ENCODE assay signal across 9 cellular contexts in the genomic region with DNA sequence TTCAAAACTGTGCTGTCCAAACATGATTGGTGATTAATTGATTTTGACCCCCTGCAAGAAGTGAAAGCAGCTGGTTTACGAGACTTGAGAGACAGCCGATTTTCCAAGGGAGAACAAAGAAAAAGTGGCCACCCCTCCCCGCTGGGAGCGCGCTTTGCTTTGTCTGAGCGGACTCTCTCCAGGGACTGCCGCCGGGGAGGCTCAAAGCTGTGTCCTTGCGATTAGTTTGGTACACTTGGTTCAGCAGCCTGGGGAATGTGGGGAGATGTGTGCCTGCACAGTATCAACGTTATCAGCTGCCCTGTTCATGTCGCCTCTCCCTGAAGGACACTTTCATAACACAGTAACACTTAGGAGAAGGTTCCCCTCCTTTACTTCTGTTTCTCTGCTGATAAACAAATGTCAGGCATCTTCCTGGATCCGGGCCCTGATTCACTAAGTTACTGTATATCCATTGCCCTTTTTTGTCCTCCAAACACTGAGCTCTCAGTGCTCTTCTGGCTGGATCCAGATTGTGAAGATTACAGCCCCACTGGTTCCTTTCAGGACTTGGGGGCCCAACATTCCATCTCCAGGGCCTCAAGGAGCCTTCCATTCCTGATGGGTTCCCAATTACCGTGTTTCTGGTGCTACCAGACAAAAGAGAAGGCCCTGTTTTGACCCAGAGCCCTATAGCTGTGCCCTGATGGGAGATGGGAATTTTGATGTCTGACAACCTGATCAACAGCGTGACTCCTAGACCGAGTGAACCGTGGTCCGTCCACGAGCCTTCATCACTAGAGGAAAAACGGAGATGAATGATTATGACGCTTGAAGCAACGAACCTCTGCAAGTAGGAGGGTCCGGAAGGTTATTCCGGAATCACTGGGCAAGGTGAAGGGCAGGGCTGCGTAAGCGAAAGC. TPM values are rescaled to one million over a fixed set of nuclear protein-coding genes. Genes with fewer than 3 reads are reported as not detected.
DNase-seq lines count a peak whose midpoint lies in the region; FAIRE-seq and TF ChIP-seq lines count a peak whose summit lies in the region.
"Had no signal": no experiment of that assay in that cellular context is flagged by ENCODE, and none has a peak within 500 bp of the region (broad histone marks: within the 10 kb centered on the region; RNA-seq: fewer than 3 reads in every experiment).

No MANE protein-coding gene starts in this region.

- H3K36me3 ChIP-seq in SK-N-SH (replicated peaks in 1 of 2; ENCODE audit: control insufficient read depth in 1 of 2, insufficient read depth in 2 of 2, low read length in 1 of 2), result no peaks in the 10 kb centered on the region

- POLR2A ChIA-PET in SK-N-SH (lab: Yijun Ruan, JAX), result interaction anchor here (0.7 to 4.7 kb wide), 6 partner anchors 9 to 169 kb away, joined by 3 to 94 read pairs (median 6); a partner anchor contains a TSS

- H4K20me1 ChIP-seq in SK-N-SH (ENCODE audit: insufficient read depth), result no peaks in the 10 kb centered on the region

- no peaks in the 10 kb centered on the region for H3K27me3 ChIP-seq in SK-N-SH (ENCODE audit: insufficient read depth)

- TF ChIP-seq CTCF in SK-N-SH (IDR thresholded peaks at IDR 0.05) (peak; percentile 41), fibroblast of mammary gland (conservative IDR thresholded peaks at IDR 0.05; ENCODE audit: control insufficient read depth, insufficient read depth, low read depth, low read length) (peak; percentile 4), nephron (IDR thresholded peaks at IDR 0.05; ENCODE audit: unreplicated experiment in 3 of 3) (no peak)

- peaks cover 57% of the 10 kb centered on the region for H3K4me1 Mint-ChIP-seq in nephron

- no peak for TF ChIP-seq RAD21 in SK-N-SH (IDR thresholded peaks at IDR 0.05; ENCODE audit: low read length)

- peak overlapping the region; percentile 95 for H2AFZ ChIP-seq in SK-N-SH (ENCODE audit: low read depth)

- H3K27ac ChIP-seq in SK-N-SH (ENCODE audit: low read depth in 2 of 2, low read length in 1 of 2), result peak overlapping the region; percentile 79 to 90
- H3K27ac ChIP-seq: epithelial cell of prostate had no signal

- TF ChIP-seq EP300 in SK-N-SH (IDR thresholded peaks at IDR 0.05; ENCODE audit: borderline replicate concordance in 1 of 2, low read depth in 1 of 2, low read length in 1 of 2), result peak in 1 of 2 experiments; percentile 44; a peak in 1 of 4 replicates

- H3K27me3 Mint-ChIP-seq in nephron (ENCODE audit: low read depth), result peaks cover 3% of the 10 kb centered on the region

- H3K4me1 ChIP-seq in SK-N-SH (ENCODE audit: control insufficient read depth in 1 of 2, insufficient read depth in 2 of 2, low read depth in 1 of 2, low read length in 1 of 2), result peaks cover 23 to 25% of the 10 kb centered on the region in 2 experiments

- peak overlapping the region; percentile 77 for H3K9ac ChIP-seq in SK-N-SH

- CTCF ChIA-PET in SK-N-SH (lab: Yijun Ruan, JAX), result interaction anchor here (0.6 to 7.0 kb wide), 22 partner anchors 10 to 170 kb away, joined by 3 to 79 read pairs (median 4); a partner anchor contains a TSS

- peaks cover 10% of the 10 kb centered on the region; the same call in 1 of the 2 replicates for H3K79me2 ChIP-seq in SK-N-SH (ENCODE audit: insufficient read depth)

- no peaks in the 10 kb centered on the region for H3K9me3 Mint-ChIP-seq in nephron

- no peaks in the 10 kb centered on the region for H3K36me3 Mint-ChIP-seq in nephron (ENCODE audit: low read depth)

- peak overlapping the region; percentile 96 to 99 (median 98) for H3K27ac Mint-ChIP-seq in nephron

- H3K4me3 ChIP-seq in SK-N-SH (ENCODE audit: low read depth in 2 of 2, low read length in 1 of 2), result peak overlapping the region in 1 of 2 experiments; percentile 41; a peak in 2 of 4 replicates
- no peak overlapping the region for H3K4me3 ChIP-seq in fibroblast of mammary gland (ENCODE audit: control insufficient read depth, low read depth, low read length)

- 65% methylated on average over 20 of the region's 25 CpGs for WGBS in SK-N-SH (ENCODE audit: low lambda C conversion rate)

- H3F3A ChIP-seq in SK-N-SH (replicated peaks; ENCODE audit: insufficient read depth), result peaks cover 16% of the 10 kb centered on the region

- FAIRE-seq in RCC 7860 (lab: Jason Lieb, UNC), result no peak

- no peaks in the 10 kb centered on the region for H3K9me2 ChIP-seq in SK-N-SH

- in situ Hi-C loops in KBM-7 (cut with MboI; ENCODE audit: low pct_unique_long_range_greater_than_20kb, low sequenced_read_pairs), result no loop called here

- DNase-seq in Ammon's horn (ENCODE audit: low spot score) (peak; percentile 88), KBM-7 (peak; percentile 38), SK-N-SH (peak; percentile 64), fibroblast of mammary gland (ENCODE audit: low read depth) (peak; percentile 31), RCC 7860 (ENCODE audit: low spot score) (no peak)
- no peak for DNase-seq in activated CD4-positive, alpha-beta T cell treated with anti-CD3 and anti-CD28 coated beads, Interleukin-2, amount 50 U/mL, for 4 hours
- DNase-seq in activated effector memory CD4-positive, alpha-beta T cell treated with Interleukin-2 at 50 U/mL for 16 hours, result no peak

- H3K9me3 ChIP-seq in SK-N-SH, result no peaks in the 10 kb centered on the region

- H3K4me2 ChIP-seq in SK-N-SH, result peak overlapping the region; percentile 73

- H3K4me3 Mint-ChIP-seq in nephron, result peak overlapping the region; percentile 68 to 86 (median 84)

TF ChIP-seq in SK-N-SH, 30 proteins besides CTCF, POLR2A, EP300 and RAD21:
- TF ChIP-seq SIN3A (IDR thresholded peaks at IDR 0.05; ENCODE audit: borderline replicate concordance, low read depth, low read length), result 0 out of 2 replicates have a peak, but pooled peaks have one; percentile 33
- TF ChIP-seq TCF12 (IDR thresholded peaks at IDR 0.05), result no peak
- peak; percentile 60 for TF ChIP-seq GATA2 (CRISPR knock-in tag; IDR thresholded peaks at IDR 0.05)
- TF ChIP-seq, protein P1, sequence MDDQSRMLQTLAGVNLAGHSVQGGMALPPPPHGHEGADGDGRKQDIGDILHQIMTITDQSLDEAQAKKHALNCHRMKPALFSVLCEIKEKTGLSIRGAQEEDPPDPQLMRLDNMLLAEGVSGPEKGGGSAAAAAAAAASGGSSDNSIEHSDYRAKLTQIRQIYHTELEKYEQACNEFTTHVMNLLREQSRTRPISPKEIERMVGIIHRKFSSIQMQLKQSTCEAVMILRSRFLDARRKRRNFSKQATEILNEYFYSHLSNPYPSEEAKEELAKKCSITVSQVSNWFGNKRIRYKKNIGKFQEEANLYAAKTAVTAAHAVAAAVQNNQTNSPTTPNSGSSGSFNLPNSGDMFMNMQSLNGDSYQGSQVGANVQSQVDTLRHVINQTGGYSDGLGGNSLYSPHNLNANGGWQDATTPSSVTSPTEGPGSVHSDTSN (IDR thresholded peaks at IDR 0.05), result peak; percentile 37; the same call in 1 of the 2 replicates
- TF ChIP-seq FOXJ3 (CRISPR knock-in tag; IDR thresholded peaks at IDR 0.05), result 0 out of 2 replicates have a peak, but pooled peaks have one; percentile 31
- peak; percentile 42; the same call in 1 of the 2 replicates for TF ChIP-seq TAF1 (IDR thresholded peaks at IDR 0.05; ENCODE audit: borderline replicate concordance, low read depth, low read length)
- TF ChIP-seq JUND (IDR thresholded peaks at IDR 0.05), result no peak
- peak; percentile 74 for TF ChIP-seq POLR2AphosphoS5 (IDR thresholded peaks at IDR 0.05; ENCODE audit: low read depth, low read length)
- TF ChIP-seq RCOR1 (IDR thresholded peaks at IDR 0.05; ENCODE audit: low read length), result 0 out of 2 replicates have a peak, but pooled peaks have one; percentile 40

RNA-seq across cellular contexts. Expression of a gene that starts 31.7 kb away (rescaled TPM):
- 3.3 and 4.6 TPM in 2 replicates for polyA plus RNA-seq in SK-N-SH (2012; rRNA removed)
- 3.6 and 4.5 TPM in 2 replicates for polyA plus RNA-seq in SK-N-SH (2012; cell fraction: cytosol; rRNA removed)
- 2.4 and 2.8 TPM in 2 replicates for polyA plus RNA-seq in SK-N-SH (2012; cell fraction: nucleus; rRNA removed)

RNA-seq across cellular contexts. Expression of a gene that starts 44.3 kb away (rescaled TPM):
- polyA plus RNA-seq in SK-N-SH (2012; rRNA removed), result 1,427 and 1,906 TPM in 2 replicates
- 1,102 and 1,356 TPM in 2 replicates for polyA plus RNA-seq in SK-N-SH (2012; cell fraction: cytosol; rRNA removed)
- polyA plus RNA-seq in SK-N-SH (2012; cell fraction: nucleus; rRNA removed), result 1,333 and 1,752 TPM in 2 replicates

Comparison
In these comparisons a context has a peak if more than half of its experiments do, and no peak if none do; other contexts are left out.
1. DNase-seq: peak in Ammon's horn (single experiment), KBM-7 (single experiment), SK-N-SH (single experiment) and fibroblast of mammary gland (single experiment); none in RCC 7860 (single experiment), activated CD4-positive, alpha-beta T cell treated with anti-CD3 and anti-CD28 coated beads, Interleukin-2, amount 50 U/mL, for 4 hours (0 of 2) and activated effector memory CD4-positive, alpha-beta T cell treated with Interleukin-2 at 50 U/mL for 16 hours (single experiment).
2. CTCF ChIP-seq: peak in SK-N-SH (single experiment) and fibroblast of mammary gland (single experiment); none in nephron (0 of 3).